In the genomic region with DNA sequence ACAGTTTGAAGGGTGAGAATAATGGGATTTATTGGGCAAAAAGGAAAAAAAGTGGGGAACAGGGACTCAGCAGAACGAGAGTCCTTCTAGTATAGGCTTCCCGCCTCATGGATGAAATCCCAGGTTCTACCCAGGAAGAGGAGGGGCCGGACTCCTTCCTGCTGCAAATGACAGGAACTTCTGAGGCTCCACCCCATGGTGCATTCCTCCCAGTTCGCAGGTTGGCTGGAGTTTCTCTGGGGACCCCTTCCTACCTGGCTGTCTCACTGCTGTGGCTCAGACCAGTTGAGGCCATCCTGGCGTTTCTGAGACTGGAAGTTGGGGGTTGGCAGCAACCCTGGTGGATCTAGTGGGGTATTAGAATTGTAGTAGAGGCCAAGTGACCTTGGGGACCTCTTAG, we compare ENCODE assay signal across 19 cellular contexts. TPM values are rescaled to one million over a fixed set of nuclear protein-coding genes. Genes with fewer than 3 reads are reported as not detected.
A peak's percentile ranks its signal among the peaks of the same experiment; 100 is the strongest.
DNase-seq lines count a peak whose midpoint lies in the region; ATAC-seq, FAIRE-seq and TF ChIP-seq lines count a peak whose summit lies in the region.
"Had no signal": no experiment of that assay in that cellular context is flagged by ENCODE, and none has a peak within 500 bp of the region (broad histone marks: within the 10 kb centered on the region; RNA-seq: fewer than 3 reads in every experiment).

No MANE protein-coding gene starts in this region.

- H2AFZ ChIP-seq in H9 (ENCODE audit: low read length) (no peak overlapping the region), H1 (ENCODE audit: low read length) (no peak overlapping the region), mesenchymal stem cell (ENCODE audit: low read depth, low read length) (no peak overlapping the region), neuronal stem cell (ENCODE audit: low read length) (no peak overlapping the region)
- H2AFZ ChIP-seq: GM23248 had no signal

- no peak overlapping the region for H3K27ac ChIP-seq in H9 (ENCODE audit: insufficient read length, low read depth, low read length)
- H3K27ac ChIP-seq in H1 (ENCODE audit: low read depth, low read length), result no peak overlapping the region
- no peak overlapping the region for H3K27ac ChIP-seq in mesenchymal stem cell (ENCODE audit: low read length, poor library complexity, severe bottlenecking)
- no peak overlapping the region for H3K27ac ChIP-seq in neuronal stem cell (replicated peaks; ENCODE audit: low read length)
- H3K27ac ChIP-seq: GM23248 had no signal

- H3K23ac ChIP-seq in H9 (ENCODE audit: insufficient read length, low read depth, low read length) (no peak overlapping the region), H1 (ENCODE audit: insufficient read length) (no peak overlapping the region), mesenchymal stem cell (ENCODE audit: low read length in 2 of 2) (no peak overlapping the region), neuronal stem cell (ENCODE audit: low read depth, low read length, poor library complexity) (peak overlapping the region; percentile 27)

- no peak for TF ChIP-seq POLR2A in H1 (IDR thresholded peaks at IDR 0.05; ENCODE audit: control extremely low read depth in 1 of 2, low read depth in 2 of 2, low read length in 2 of 2)

- H3K4ac ChIP-seq in H9 (ENCODE audit: low read depth, low read length) (no peak overlapping the region), H1 (replicated peaks; ENCODE audit: insufficient read length, low read depth, low read length) (no peak overlapping the region), mesenchymal stem cell (ENCODE audit: low read depth in 1 of 2, low read length in 2 of 2) (peak overlapping the region in 1 of 2 experiments; percentile 30), neuronal stem cell (ENCODE audit: low read length) (no peak overlapping the region)

- no peaks in the 10 kb centered on the region for H3K9me3 Mint-ChIP-seq in H9
- H3K9me3 Mint-ChIP-seq: CD4-positive, alpha-beta memory T cell had no signal

- H2AK5ac ChIP-seq in H9 (ENCODE audit: insufficient read length, low read length) (no peak overlapping the region), H1 (ENCODE audit: low read depth, low read length) (no peak overlapping the region), mesenchymal stem cell (ENCODE audit: low read length, severe bottlenecking) (no peak overlapping the region), neuronal stem cell (ENCODE audit: low read depth, low read length) (no peak overlapping the region)

- H3T11ph ChIP-seq in H9 (ENCODE audit: low read length), result no peak overlapping the region

- H3K4me1 ChIP-seq in H9 (ENCODE audit: insufficient read depth, low read length) (no peaks in the 10 kb centered on the region), H1 (replicated peaks in 1 of 4; ENCODE audit: control insufficient read depth in 3 of 4, insufficient read depth in 4 of 4, low read length in 3 of 4) (no peaks in the 10 kb centered on the region), mesenchymal stem cell (ENCODE audit: control insufficient read depth, insufficient read depth, low read depth, low read length) (peaks cover 10% of the 10 kb centered on the region), neuronal stem cell (ENCODE audit: control insufficient read depth in 2 of 2, insufficient read depth in 1 of 2, low read depth in 1 of 2, low read length in 2 of 2) (peaks cover 0 to 11% of the 10 kb centered on the region in 2 donors)

- CTCF ChIA-PET in H1 (lab: Charles Lee; ENCODE audit: partially characterized antibody), result interaction anchor here (0.9 to 12.3 kb wide), 26 partner anchors 10 to 279 kb away, joined by 3 to 144 read pairs (median 4); no protein-coding TSS in a partner anchor

- H3K23me2 ChIP-seq in H9 (ENCODE audit: insufficient read length, low read depth, low read length, poor library complexity, severe bottlenecking) (no peaks in the 10 kb centered on the region), H1 (ENCODE audit: low read depth, low read length) (no peaks in the 10 kb centered on the region)

- no peaks in the 10 kb centered on the region for H3K79me1 ChIP-seq in H9 (ENCODE audit: insufficient read depth, low read depth, low read length, poor library complexity, severe bottlenecking)
- H3K79me1 ChIP-seq in H1 (ENCODE audit: low read depth, low read length), result no peaks in the 10 kb centered on the region
- H3K79me1 ChIP-seq in mesenchymal stem cell (replicated peaks; ENCODE audit: low read length, poor library complexity, severe bottlenecking), result peaks cover 49% of the 10 kb centered on the region
- no peaks in the 10 kb centered on the region for H3K79me1 ChIP-seq in neuronal stem cell (ENCODE audit: low read depth, low read length)

- no peak overlapping the region for H3K4me2 ChIP-seq in H9 (ENCODE audit: insufficient read depth, insufficient read length, low read length)
- no peak overlapping the region for H3K4me2 ChIP-seq in H1 (ENCODE audit: insufficient read depth in 1 of 2, low read depth in 2 of 2, low read length in 2 of 2)
- no peak overlapping the region for H3K4me2 ChIP-seq in mesenchymal stem cell (ENCODE audit: low read length, poor library complexity, severe bottlenecking)
- no peak overlapping the region for H3K4me2 ChIP-seq in neuronal stem cell (ENCODE audit: insufficient read depth, low read length, poor library complexity, severe bottlenecking)

- H3K9me3 ChIP-seq in H9 (ENCODE audit: control insufficient read depth, low read depth, low read length), result no peaks in the 10 kb centered on the region
- no peaks in the 10 kb centered on the region for H3K9me3 ChIP-seq in H1 (ENCODE audit: insufficient read depth in 2 of 2, low read depth in 1 of 2, low read length in 1 of 2)
- no peaks in the 10 kb centered on the region for H3K9me3 ChIP-seq in mesenchymal stem cell (ENCODE audit: control insufficient read depth, low read length)
- H3K9me3 ChIP-seq in neuronal stem cell (replicated peaks in 1 of 2; ENCODE audit: control insufficient read depth in 2 of 2, insufficient read depth in 1 of 2, low read depth in 1 of 2, low read length in 2 of 2), result no peaks in the 10 kb centered on the region
- H3K9me3 ChIP-seq in MG63, result no peaks in the 10 kb centered on the region

- H3K4me3 Mint-ChIP-seq in H9, result no peak overlapping the region
- H3K4me3 Mint-ChIP-seq: CD4-positive, alpha-beta memory T cell had no signal

- no peaks in the 10 kb centered on the region for H3K36me3 ChIP-seq in H1 (ENCODE audit: control insufficient read depth in 2 of 4, insufficient read depth in 4 of 4, low read length in 3 of 4)
- peaks cover 11 to 85% of the 10 kb centered on the region in 2 experiments for H3K36me3 ChIP-seq in mesenchymal stem cell (ENCODE audit: control insufficient read depth in 1 of 2, insufficient read depth in 2 of 2, low read depth in 1 of 2, low read length in 2 of 2)
- H3K36me3 ChIP-seq in neuronal stem cell (replicated peaks in 1 of 2; ENCODE audit: control insufficient read depth in 2 of 2, insufficient read depth in 2 of 2, low read length in 2 of 2), result no peaks in the 10 kb centered on the region
- H3K36me3 ChIP-seq in MG63, result no peaks in the 10 kb centered on the region

- POLR2A ChIA-PET in H1 (lab: Charles Lee; ENCODE audit: partially characterized antibody), result interaction anchor here (1.0 kb wide), 1 partner anchor 11 kb away, joined by 3 read pairs; no protein-coding TSS in a partner anchor

- H3K18ac ChIP-seq in H9 (ENCODE audit: insufficient read length, low read depth, low read length), result no peak overlapping the region
- H3K18ac ChIP-seq in H1 (ENCODE audit: extremely low read depth, low read length), result no peak overlapping the region
- no peak overlapping the region for H3K18ac ChIP-seq in mesenchymal stem cell (ENCODE audit: low read depth in 1 of 2, low read length in 2 of 2)
- no peak overlapping the region for H3K18ac ChIP-seq in neuronal stem cell (ENCODE audit: low read length)

- H4K91ac ChIP-seq in H9 (ENCODE audit: insufficient read length, low read depth, low read length) (no peak overlapping the region), H1 (replicated peaks; ENCODE audit: insufficient read length, low read length) (no peak overlapping the region), mesenchymal stem cell (ENCODE audit: low read length) (no peak overlapping the region), neuronal stem cell (ENCODE audit: low read depth, low read length, poor library complexity) (no peak overlapping the region)

- H4K8ac ChIP-seq in H9 (replicated peaks; ENCODE audit: insufficient read length, low read depth, low read length) (no peak overlapping the region), H1 (ENCODE audit: extremely low read depth, insufficient read depth, low read length) (no peak overlapping the region), mesenchymal stem cell (ENCODE audit: low read length) (no peak overlapping the region), neuronal stem cell (ENCODE audit: low read depth, low read length) (no peak overlapping the region)

- H3K36me3 Mint-ChIP-seq in H9 (ENCODE audit: insufficient read depth in 1 of 3, low read depth in 3 of 3), result no peaks in the 10 kb centered on the region

- H2BK5ac ChIP-seq in H9 (ENCODE audit: insufficient read length, low read length) (no peak overlapping the region), H1 (ENCODE audit: low read depth, low read length) (0 out of 2 replicates have a peak overlapping the region, but pooled peaks have one; percentile 35), mesenchymal stem cell (ENCODE audit: low read depth, low read length, poor library complexity, severe bottlenecking) (no peak overlapping the region), neuronal stem cell (ENCODE audit: low read length) (no peak overlapping the region)

- H2BK15ac ChIP-seq in H9 (ENCODE audit: low read depth, low read length) (no peak overlapping the region), H1 (ENCODE audit: low read length) (no peak overlapping the region; the same call in 1 of the 2 replicates), mesenchymal stem cell (ENCODE audit: low read depth, poor library complexity, severe bottlenecking) (no peak overlapping the region), neuronal stem cell (ENCODE audit: low read length) (no peak overlapping the region)

- H2BK12ac ChIP-seq in H9 (ENCODE audit: insufficient read length, low read depth, low read length) (no peak overlapping the region), H1 (ENCODE audit: low read depth, low read length) (no peak overlapping the region), mesenchymal stem cell (ENCODE audit: low read length in 2 of 2) (no peak overlapping the region), neuronal stem cell (ENCODE audit: low read length) (no peak overlapping the region)

- no peak for TF ChIP-seq CTCF in H9 (conservative IDR thresholded peaks at IDR 0.05)
- TF ChIP-seq CTCF in H1 (IDR thresholded peaks at IDR 0.05; ENCODE audit: control extremely low read depth in 1 of 3, insufficient read depth in 1 of 3, low read depth in 1 of 3, low read length in 3 of 3), result no peak

- no peak overlapping the region for H3K56ac ChIP-seq in H9 (ENCODE audit: insufficient read length, low read depth, low read length)
- no peak overlapping the region for H3K56ac ChIP-seq in H1 (replicated peaks; ENCODE audit: insufficient read length, low read depth, low read length)

- DNase-seq in H9 (peak; percentile 50), H1 (ENCODE audit: low read depth in 1 of 2, low spot score in 2 of 2) (no peak), mesenchymal stem cell (no peak), neuronal stem cell (ENCODE audit: low spot score) (no peak), MG63 (no peak)
- DNase-seq: C1 segment of cervical spinal cord; Calu3; CD4-positive, alpha-beta memory T cell; COR-L47; DMS53; DMS79 treated with DMSO at 0.1 percent for 48 hours; GM23248; HCEC 1CT had no signal

- H3K14ac ChIP-seq in H9 (ENCODE audit: insufficient read depth, low read length), result no peak overlapping the region
- H3K14ac ChIP-seq in H1 (ENCODE audit: insufficient read length), result no peak overlapping the region
- H3K14ac ChIP-seq in mesenchymal stem cell (ENCODE audit: low read length in 2 of 2), result no peak overlapping the region
- H3K14ac ChIP-seq in neuronal stem cell (ENCODE audit: low read length), result no peak overlapping the region

- H4K5ac ChIP-seq in H9 (ENCODE audit: insufficient read length, low read depth, low read length), result no peak overlapping the region
- no peak overlapping the region for H4K5ac ChIP-seq in H1 (ENCODE audit: insufficient read length, low read depth, low read length)

- H4K20me1 ChIP-seq in H9 (ENCODE audit: control insufficient read depth, insufficient read depth, insufficient read length) (no peaks in the 10 kb centered on the region), H1 (replicated peaks in 1 of 2; ENCODE audit: control insufficient read depth in 1 of 2, insufficient read depth in 2 of 2, low read length in 2 of 2) (no peaks in the 10 kb centered on the region)

- H3K9ac ChIP-seq in H9 (ENCODE audit: extremely low read depth, insufficient read length, low read length) (no peak overlapping the region), H1 (replicated peaks in 1 of 4; ENCODE audit: extremely low read depth in 1 of 4, low read depth in 3 of 4, low read length in 3 of 4) (no peak overlapping the region), mesenchymal stem cell (ENCODE audit: low read length) (peak overlapping the region; percentile 9), neuronal stem cell (ENCODE audit: low read depth, low read length, poor library complexity) (no peak overlapping the region)
- H3K9ac ChIP-seq: GM23248 had no signal

- H2BK120ac ChIP-seq in H9 (ENCODE audit: low read depth, low read length, poor library complexity, severe bottlenecking) (no peak overlapping the region), H1 (replicated peaks; ENCODE audit: low read depth, low read length) (no peak overlapping the region), mesenchymal stem cell (ENCODE audit: low read depth, low read length) (no peak overlapping the region), neuronal stem cell (ENCODE audit: low read depth, low read length) (no peak overlapping the region)

- H3K27me3 Mint-ChIP-seq in H9 (ENCODE audit: low read depth), result peaks cover 2% of the 10 kb centered on the region; the same call in 1 of the 2 replicates

- ATAC-seq in HG02798 (IDR thresholded peaks at IDR 0.05; ENCODE audit: poor library complexity, unreplicated experiment) (no peak), GM18907 (IDR thresholded peaks at IDR 0.05; ENCODE audit: unreplicated experiment) (no peak), HG02840 (IDR thresholded peaks at IDR 0.05; ENCODE audit: low FRiP score, unreplicated experiment) (no peak)

- H3K79me2 ChIP-seq in H9 (ENCODE audit: insufficient read depth, low read length) (no peaks in the 10 kb centered on the region), H1 (ENCODE audit: control insufficient read depth in 1 of 2, insufficient read depth in 2 of 2, low read length in 2 of 2) (no peaks in the 10 kb centered on the region)

- 0 out of 7 replicates have a peak overlapping the region, but pooled peaks of 1 of the 3 experiments have one; percentile 10 for H3K27ac Mint-ChIP-seq in H9
- H3K27ac Mint-ChIP-seq: CD4-positive, alpha-beta memory T cell had no signal

- WGBS in H9 (ENCODE audit: extremely low coverage, insufficient read length, low lambda C conversion rate), result no CpG with 5 or more reads among the region's 5 CpGs
- WGBS in H1 (ENCODE audit: extremely low coverage in 1 of 2, insufficient coverage in 1 of 2, insufficient read length in 1 of 2, insufficient replicate concordance in 2 of 2, low coverage in 1 of 2, low lambda C conversion rate in 2 of 2, missing lambda C conversion rate in 1 of 2), 2 experiments, result 93% methylated on average over 3 of the region's 5 CpGs; no CpG with 5 or more reads in 1 of the 2 experiments
- 88% methylated on average over 5 of the region's 5 CpGs for WGBS in mesenchymal stem cell
- no CpG with 5 or more reads among the region's 5 CpGs for WGBS in neuronal stem cell (ENCODE audit: extremely low coverage in 2 of 2, insufficient read length in 2 of 2, insufficient replicate concordance in 1 of 2), 2 donors

- no peak overlapping the region for H2BK20ac ChIP-seq in H9 (ENCODE audit: low read depth, low read length, poor library complexity, severe bottlenecking)
- H2BK20ac ChIP-seq in H1 (ENCODE audit: low read length), result no peak overlapping the region

- no peak for FAIRE-seq in H1 (lab: Jason Lieb, UNC)
- FAIRE-seq: G401.6, GM12892, H54 had no signal

- H3K27me3 ChIP-seq in H9 (ENCODE audit: insufficient read depth, low read length) (no peaks in the 10 kb centered on the region), H1 (replicated peaks in 1 of 4; ENCODE audit: control insufficient read depth in 3 of 4, extremely low read depth in 1 of 4, insufficient read depth in 3 of 4, low read length in 3 of 4) (no peaks in the 10 kb centered on the region), mesenchymal stem cell (ENCODE audit: control insufficient read depth in 1 of 2, insufficient read depth in 1 of 2, low read length in 2 of 2) (no peaks in the 10 kb centered on the region), neuronal stem cell (ENCODE audit: control insufficient read depth in 3 of 3, insufficient read depth in 3 of 3, low read depth in 1 of 3, low read length in 3 of 3) (peaks cover 0 to 8% (median 0%) of the 10 kb centered on the region in 3 experiments), MG63 (no peaks in the 10 kb centered on the region)

- H3K4me3 ChIP-seq in H1 (ENCODE audit: extremely low read depth in 1 of 4, insufficient read depth in 2 of 4, low read depth in 3 of 4, low read length in 4 of 4), result no peak overlapping the region
- H3K4me3 ChIP-seq in mesenchymal stem cell (ENCODE audit: insufficient read depth in 1 of 2, low read depth in 1 of 2, low read length in 2 of 2), result no peak overlapping the region
- H3K4me3 ChIP-seq in neuronal stem cell (ENCODE audit: low read length in 2 of 2), result no peak overlapping the region
- no peak overlapping the region for H3K4me3 ChIP-seq in MG63
- H3K4me3 ChIP-seq: GM23248 had no signal

- TF ChIP-seq EP300 in H1 (IDR thresholded peaks at IDR 0.05; ENCODE audit: borderline replicate concordance in 1 of 2, low read depth in 2 of 2, low read length in 2 of 2), result no peak

- no peak for TF ChIP-seq RAD21 in H1 (IDR thresholded peaks at IDR 0.05 in 1 of 2, conservative IDR thresholded peaks at IDR 0.05 in 1 of 2; ENCODE audit: low read depth in 2 of 2, low read length in 2 of 2)

- peaks cover 17 to 18% of the 10 kb centered on the region in 2 experiments for H3K4me1 Mint-ChIP-seq in H9

RNA-seq across cellular contexts. Expression of a gene that starts 27.5 kb away (rescaled TPM):
- 4.2 and 4.4 TPM in 2 replicates for total RNA-seq in H9 (2021)
- 4.4 and 5.6 TPM in 2 replicates for total RNA-seq in H1 (2021; fragmentation: NEBNext Ultra II Directional; extraction: Animal tissue kit (Norgen Biotek cat#: 25700))
- polyA plus RNA-seq in H1 (2011; rRNA removed), result 2.8 and 3.7 TPM in 2 replicates
- 3.0 TPM for polyA plus RNA-seq in H1 (2011; cell fraction: cytosol; rRNA removed)
- polyA plus RNA-seq in H1 (2011; cell fraction: nucleus; rRNA removed), result 3.4 TPM
- 4.1 to 5.5 TPM (median 4.6 TPM) in 4 replicates for polyA plus RNA-seq in H1 (2012, experiment 1 of 2)
- polyA plus RNA-seq in H1 (2012, experiment 2 of 2), result 3.9 TPM
- polyA plus RNA-seq in H1 (2013, experiment 1 of 2), result 3.9 TPM
- polyA plus RNA-seq in H1 (2013, experiment 2 of 2), result 4.7 TPM
- polyA minus RNA-seq in H1 (2011; rRNA and poly(A)+ RNA removed), result 6.8 and 9.8 TPM in 2 replicates
- polyA minus RNA-seq in H1 (2011; cell fraction: cytosol; rRNA and poly(A)+ RNA removed), result 3.7 TPM
- 9.7 TPM for polyA minus RNA-seq in H1 (2011; cell fraction: nucleus; rRNA and poly(A)+ RNA removed)
- polyA plus RNA-seq in mesenchymal stem cell (2013, experiment 1 of 2), result 5.4 TPM
- 6.0 TPM for polyA plus RNA-seq in mesenchymal stem cell (2013, experiment 2 of 2)
- polyA plus RNA-seq in neuronal stem cell (2013, experiment 1 of 2), result 2.7 TPM
- 2.1 TPM for polyA plus RNA-seq in neuronal stem cell (2013, experiment 2 of 2)
- 0.10 and 1.6 TPM in 2 replicates for total RNA-seq in MG63 (2014; rRNA removed; shearing (Covaris generic); ENCODE audit: low replicate concordance)
